ENCODE assay signal across 10 cellular contexts in genomic region chr1:39173995-39174380, GRCh38. TPM values are rescaled to one million over a fixed set of nuclear protein-coding genes. Genes with fewer than 3 reads are reported as not detected.
A peak's percentile ranks its signal among the peaks of the same experiment; 100 is the strongest.
DNase-seq lines count a peak whose midpoint lies in the region; ATAC-seq and TF ChIP-seq lines count a peak whose summit lies in the region.
"Had no signal": no experiment of that assay in that cellular context is flagged by ENCODE, and none has a peak within 500 bp of the region (broad histone marks: within the 10 kb centered on the region; RNA-seq: fewer than 3 reads in every experiment).

No MANE protein-coding gene starts in this region.

- no peaks in the 10 kb centered on the region for H3K9me3 ChIP-seq in upper lobe of left lung

- DNase-seq in fibroblast of the aortic adventitia (ENCODE audit: low read depth) (peak; percentile 51), upper lobe of left lung (no peak), NCI-H146 (lab: John Stamatoyannopoulos, UW) (no peak), NCI-H510A treated with DMSO at 0.1 percent for 48 hours (lab: John Stamatoyannopoulos, UW) (no peak)
- DNase-seq: dermis blood vessel endothelial cell, PC-9 had no signal

- TF ChIP-seq POLR2A in upper lobe of left lung (IDR thresholded peaks at IDR 0.05) = no peak

- no peaks in the 10 kb centered on the region for H3K4me1 Mint-ChIP-seq in activated T-helper 17 cell treated with anti-CD3 and anti-CD28 coated beads, Interleukin-2, amount 50 U/mL, for 72 hours
- peaks cover 85% of the 10 kb centered on the region for H3K4me1 Mint-ChIP-seq in nephron

- H3K36me3 ChIP-seq in upper lobe of left lung = no peaks in the 10 kb centered on the region

- H3K4me1 ChIP-seq in upper lobe of left lung = peaks cover 69 to 89% (median 88%) of the 10 kb centered on the region in 4 donors

- H3K27ac Mint-ChIP-seq in activated T-helper 17 cell treated with anti-CD3 and anti-CD28 coated beads, Interleukin-2, amount 50 U/mL, for 72 hours = peak overlapping the region; percentile 34
- H3K27ac Mint-ChIP-seq in nephron = peak overlapping the region; percentile 72 to 91 (median 89)

- TF ChIP-seq CTCF in fibroblast of the aortic adventitia (IDR thresholded peaks at IDR 0.05; ENCODE audit: insufficient read depth, low read length) = no peak
- TF ChIP-seq CTCF in nephron (IDR thresholded peaks at IDR 0.05; ENCODE audit: unreplicated experiment in 3 of 3) = no peak
- TF ChIP-seq CTCF in upper lobe of left lung (IDR thresholded peaks at IDR 0.05) = no peak

- peak overlapping the region; percentile 24 to 75 (median 70) for H3K27ac ChIP-seq in upper lobe of left lung
- H3K27ac ChIP-seq: PC-9 had no signal

- H3K4me3 ChIP-seq in fibroblast of the aortic adventitia (ENCODE audit: low read depth, low read length) (no peak overlapping the region), upper lobe of left lung (no peak overlapping the region)
- H3K4me3 ChIP-seq: PC-9 had no signal

- H3K27me3 Mint-ChIP-seq in activated T-helper 17 cell treated with anti-CD3 and anti-CD28 coated beads, Interleukin-2, amount 50 U/mL, for 72 hours = no peaks in the 10 kb centered on the region
- H3K27me3 Mint-ChIP-seq in nephron (ENCODE audit: low read depth) = no peaks in the 10 kb centered on the region

- H3K36me3 Mint-ChIP-seq in activated T-helper 17 cell treated with anti-CD3 and anti-CD28 coated beads, Interleukin-2, amount 50 U/mL, for 72 hours (ENCODE audit: low read depth) = no peaks in the 10 kb centered on the region
- H3K36me3 Mint-ChIP-seq in nephron (ENCODE audit: low read depth) = no peaks in the 10 kb centered on the region

- no peaks in the 10 kb centered on the region for H3K9me3 Mint-ChIP-seq in activated T-helper 17 cell treated with anti-CD3 and anti-CD28 coated beads, Interleukin-2, amount 50 U/mL, for 72 hours
- no peaks in the 10 kb centered on the region for H3K9me3 Mint-ChIP-seq in nephron

- TF ChIP-seq EP300 in upper lobe of left lung (IDR thresholded peaks at IDR 0.05) = no peak

- WGBS in upper lobe of left lung, 2 donors = 55 to 64% methylated on average over 2 of the region's 2 CpGs

- H3K27me3 ChIP-seq in upper lobe of left lung = no peaks in the 10 kb centered on the region

- H3K4me3 Mint-ChIP-seq in activated T-helper 17 cell treated with anti-CD3 and anti-CD28 coated beads, Interleukin-2, amount 50 U/mL, for 72 hours = no peak overlapping the region
- H3K4me3 Mint-ChIP-seq in nephron = peak overlapping the region in 1 of 3 experiments; percentile 15

- ATAC-seq in activated T-helper 17 cell treated with anti-CD3 and anti-CD28 coated beads, Interleukin-2, amount 50 U/mL, for 72 hours (replicated peaks) = no peak
- ATAC-seq in upper lobe of left lung (ENCODE audit: low FRiP score in 2 of 2) (peak in 1 of 2 donors; percentile 53), GM18498 (IDR thresholded peaks at IDR 0.05; ENCODE audit: unreplicated experiment) (no peak), GM21360 (IDR thresholded peaks at IDR 0.05; ENCODE audit: unreplicated experiment) (no peak)

RNA-seq across cellular contexts. Expression of gene MACF1, which starts 30.5 kb away (rescaled TPM):
- 100 to 1,000 TPM; 434 to 605 TPM for total RNA-seq in activated T-helper 17 cell treated with anti-CD3 and anti-CD28 coated beads, Interleukin-2, amount 50 U/mL, for 72 hours
- 284 and 368 TPM in 2 replicates for total RNA-seq in fibroblast of the aortic adventitia (ENCODE audit: low replicate concordance)
- total RNA-seq in upper lobe of left lung = 1,000 to 10,000 TPM in 1 of 6 donors, 100 to 1,000 TPM in 5; 359 to 1,160 (median 531) TPM
